8 cellular contexts compared by ENCODE assay signal in the genomic region with DNA sequence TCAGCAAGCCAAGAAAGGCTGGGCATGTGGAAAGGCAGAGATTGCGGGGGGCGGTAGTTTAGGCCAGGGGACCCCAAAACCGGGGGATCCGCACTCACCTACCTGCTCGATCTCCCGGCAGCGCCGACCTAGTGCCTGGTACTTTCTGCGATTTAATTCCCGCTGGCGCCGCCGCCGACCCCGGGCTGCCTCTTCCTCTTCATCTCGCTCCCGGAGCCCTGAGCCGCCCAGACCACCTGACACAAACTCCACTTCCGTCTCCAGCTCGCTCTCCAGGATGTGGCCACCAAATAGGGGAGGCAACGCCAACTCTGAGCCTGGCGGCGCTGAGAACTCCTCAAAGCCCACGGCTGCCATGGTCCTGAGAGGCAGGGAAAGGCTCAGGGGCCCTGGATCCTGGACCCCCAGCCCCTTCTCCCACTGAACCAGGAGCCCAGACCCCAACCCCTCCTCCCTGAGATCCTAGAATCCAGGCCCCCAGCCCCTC. TPM values are rescaled to one million over a fixed set of nuclear protein-coding genes. Genes with fewer than 3 reads are reported as not detected.
A peak's percentile ranks its signal among the peaks of the same experiment; 100 is the strongest.
DNase-seq lines count a peak whose midpoint lies in the region.

No MANE protein-coding gene starts in this region.

- no peaks in the 10 kb centered on the region for H3K9me3 Mint-ChIP-seq in activated CD4-positive, alpha-beta T cell treated with anti-CD3 and anti-CD28 coated beads, Interleukin-2, amount 10 ng/mL, durations not matched to agents 24 days and 14 days

- peaks cover 24% of the 10 kb centered on the region for H3K4me1 Mint-ChIP-seq in activated CD4-positive, alpha-beta T cell treated with anti-CD3 and anti-CD28 coated beads, Interleukin-2, amount 10 ng/mL, durations not matched to agents 24 days and 14 days

- DNase-seq in Daoy (ENCODE audit: low read depth) (peak; percentile 78), mesendoderm (no peak), cortex of kidney (lab: John Stamatoyannopoulos, UW) (no peak), retina (no peak)
- peak; percentile 90 for DNase-seq in activated CD4-positive, alpha-beta T cell treated with anti-CD3 and anti-CD28 coated beads, Interleukin-2, amount 10 ng/mL, durations not matched to agents 24 days and 14 days
- peak; percentile 21 for DNase-seq in effector CD8-positive, alpha-beta T cell (lab: John Stamatoyannopoulos, UW)

- H3K79me1 ChIP-seq in mesendoderm (ENCODE audit: low read length): peaks cover 10% of the 10 kb centered on the region

- no peak overlapping the region for H3K23ac ChIP-seq in mesendoderm (ENCODE audit: low read length)

- no peak overlapping the region for H2BK120ac ChIP-seq in mesendoderm (ENCODE audit: low read depth, low read length)

- H3K9ac ChIP-seq in mesendoderm (ENCODE audit: low read length): peak overlapping the region; percentile 87
- peak overlapping the region in 4 of 5 donors; percentile 91 to 98 (median 94) for H3K9ac ChIP-seq in subcutaneous abdominal adipose tissue (ENCODE audit: low read length in 5 of 5)

- H3K9me3 ChIP-seq in KOPT-K1 (ENCODE audit: insufficient read depth, low read length, poor library complexity, severe bottlenecking) (no peaks in the 10 kb centered on the region), subcutaneous abdominal adipose tissue (ENCODE audit: control insufficient read depth in 5 of 5, low read length in 5 of 5) (no peaks in the 10 kb centered on the region)

- H3K27ac ChIP-seq in KOPT-K1 (ENCODE audit: low read depth, low read length, poor library complexity, severe bottlenecking): peak overlapping the region; percentile 86
- no peak overlapping the region for H3K27ac ChIP-seq in mesendoderm (ENCODE audit: low read depth, low read length)
- no peak overlapping the region for H3K27ac ChIP-seq in subcutaneous abdominal adipose tissue (ENCODE audit: low read depth, low read length)

- peaks cover 8% of the 10 kb centered on the region for H3K79me2 ChIP-seq in mesendoderm (ENCODE audit: control insufficient read depth, insufficient read depth, low read length)

- intact Hi-C loops in activated CD4-positive, alpha-beta T cell treated with anti-CD3 and anti-CD28 coated beads, Interleukin-2, amount 10 ng/mL, durations not matched to agents 24 days and 14 days (cut with micrococcal nuclease): no loop called here

- peaks cover 2% of the 10 kb centered on the region for H3K27me3 Mint-ChIP-seq in activated CD4-positive, alpha-beta T cell treated with anti-CD3 and anti-CD28 coated beads, Interleukin-2, amount 10 ng/mL, durations not matched to agents 24 days and 14 days

- no CpG with 5 or more reads among the region's 24 CpGs for WGBS in mesendoderm (ENCODE audit: extremely low coverage, insufficient coverage, low lambda C conversion rate)

- peak overlapping the region; percentile 82 for H3K4me2 ChIP-seq in mesendoderm (ENCODE audit: low read length)

- H2AK5ac ChIP-seq in mesendoderm (ENCODE audit: low read length): no peak overlapping the region

- H3K4me1 ChIP-seq in mesendoderm (ENCODE audit: control insufficient read depth, low read depth, low read length) (no peaks in the 10 kb centered on the region), subcutaneous abdominal adipose tissue (ENCODE audit: control insufficient read depth in 5 of 5, insufficient read depth in 5 of 5, low read length in 5 of 5) (peaks cover 0 to 28% (median 24%) of the 10 kb centered on the region in 5 donors)

- H3K27me3 ChIP-seq in mesendoderm (ENCODE audit: insufficient read depth, low read length, poor library complexity): no peaks in the 10 kb centered on the region
- H3K27me3 ChIP-seq in subcutaneous abdominal adipose tissue (ENCODE audit: control insufficient read depth in 5 of 5, insufficient read depth in 4 of 5, low read length in 5 of 5): no peaks in the 10 kb centered on the region

- peaks cover 53% of the 10 kb centered on the region for H3K36me3 ChIP-seq in KOPT-K1 (ENCODE audit: insufficient read depth, low read length)
- H3K36me3 ChIP-seq in mesendoderm (ENCODE audit: control insufficient read depth, insufficient read depth, low read length): peaks cover 3% of the 10 kb centered on the region
- H3K36me3 ChIP-seq in subcutaneous abdominal adipose tissue (ENCODE audit: control insufficient read depth in 5 of 5, insufficient read depth in 5 of 5, low read length in 5 of 5): peaks cover 3 to 33% (median 26%) of the 10 kb centered on the region in 5 donors

- H2BK15ac ChIP-seq in mesendoderm (replicated peaks; ENCODE audit: low read depth): no peak overlapping the region

- H2BK5ac ChIP-seq in mesendoderm (ENCODE audit: low read length): no peak overlapping the region

- peak overlapping the region; percentile 90 for H3K56ac ChIP-seq in mesendoderm (ENCODE audit: low read length)

- peak overlapping the region; percentile 89 for H3K4me3 Mint-ChIP-seq in activated CD4-positive, alpha-beta T cell treated with anti-CD3 and anti-CD28 coated beads, Interleukin-2, amount 10 ng/mL, durations not matched to agents 24 days and 14 days

- peak overlapping the region; percentile 87 for H3K27ac Mint-ChIP-seq in activated CD4-positive, alpha-beta T cell treated with anti-CD3 and anti-CD28 coated beads, Interleukin-2, amount 10 ng/mL, durations not matched to agents 24 days and 14 days

- peaks cover 33% of the 10 kb centered on the region for H3K36me3 Mint-ChIP-seq in activated CD4-positive, alpha-beta T cell treated with anti-CD3 and anti-CD28 coated beads, Interleukin-2, amount 10 ng/mL, durations not matched to agents 24 days and 14 days (ENCODE audit: low read depth)

- peak overlapping the region; percentile 61 for H3K4me3 ChIP-seq in mesendoderm (ENCODE audit: low read length)
- peak overlapping the region; percentile 85 to 99 (median 86) for H3K4me3 ChIP-seq in subcutaneous abdominal adipose tissue (ENCODE audit: low read depth in 1 of 5, low read length in 5 of 5)

- H4K5ac ChIP-seq in mesendoderm (ENCODE audit: low read length): no peak overlapping the region

- peak overlapping the region; percentile 39 for H3K4ac ChIP-seq in mesendoderm (ENCODE audit: low read depth, low read length)

- H4K8ac ChIP-seq in mesendoderm (ENCODE audit: low read depth, low read length): no peak overlapping the region

- no peak overlapping the region for H3K18ac ChIP-seq in mesendoderm (ENCODE audit: low read length)

RNA-seq across cellular contexts. Expression of a gene that starts 1.1 kb away (rescaled TPM):
- 60.2 and 101 TPM in 2 replicates for total RNA-seq in Daoy (2014; rRNA removed; shearing (Covaris generic))
- total RNA-seq in activated CD4-positive, alpha-beta T cell treated with anti-CD3 and anti-CD28 coated beads, Interleukin-2, amount 10 ng/mL, durations not matched to agents 24 days and 14 days: 31.0 and 33.7 TPM in 2 replicates
- 11.1 TPM for polyA plus RNA-seq in mesendoderm (2013, experiment 1 of 2)
- polyA plus RNA-seq in mesendoderm (2013, experiment 2 of 2): 10.4 TPM

RNA-seq across cellular contexts. Expression of a gene that starts 1.2 kb away (rescaled TPM):
- total RNA-seq in Daoy (2014; rRNA removed; shearing (Covaris generic)): 78.8 and 92.3 TPM in 2 replicates
- total RNA-seq in activated CD4-positive, alpha-beta T cell treated with anti-CD3 and anti-CD28 coated beads, Interleukin-2, amount 10 ng/mL, durations not matched to agents 24 days and 14 days: 110 and 115 TPM in 2 replicates
- 85.5 TPM for polyA plus RNA-seq in mesendoderm (2013, experiment 1 of 2)
- polyA plus RNA-seq in mesendoderm (2013, experiment 2 of 2): 87.1 TPM

RNA-seq across cellular contexts. Expression of a gene that starts 11.7 kb away (rescaled TPM):
- total RNA-seq in Daoy (2014; rRNA removed; shearing (Covaris generic)): 17.4 and 34.1 TPM in 2 replicates
- total RNA-seq in activated CD4-positive, alpha-beta T cell treated with anti-CD3 and anti-CD28 coated beads, Interleukin-2, amount 10 ng/mL, durations not matched to agents 24 days and 14 days: 105 and 131 TPM in 2 replicates
- polyA plus RNA-seq in mesendoderm (2013, experiment 1 of 2): 649 TPM
- polyA plus RNA-seq in mesendoderm (2013, experiment 2 of 2): 630 TPM

RNA-seq across cellular contexts. Expression of a gene that starts 13.8 kb away (rescaled TPM):
- 0.27 and 0.74 TPM in 2 replicates for total RNA-seq in Daoy (2014; rRNA removed; shearing (Covaris generic))
- 0.17 and 0.26 TPM in 2 replicates for total RNA-seq in activated CD4-positive, alpha-beta T cell treated with anti-CD3 and anti-CD28 coated beads, Interleukin-2, amount 10 ng/mL, durations not matched to agents 24 days and 14 days
- 0.29 TPM for polyA plus RNA-seq in mesendoderm (2013, experiment 1 of 2)
- 0.28 TPM for polyA plus RNA-seq in mesendoderm (2013, experiment 2 of 2)

RNA-seq across cellular contexts. Expression of a gene that starts 23.2 kb away (rescaled TPM):
- 10.9 and 14.0 TPM in 2 replicates for total RNA-seq in Daoy (2014; rRNA removed; shearing (Covaris generic))
- total RNA-seq in activated CD4-positive, alpha-beta T cell treated with anti-CD3 and anti-CD28 coated beads, Interleukin-2, amount 10 ng/mL, durations not matched to agents 24 days and 14 days: 64.5 and 73.4 TPM in 2 replicates
- 73.6 TPM for polyA plus RNA-seq in mesendoderm (2013, experiment 1 of 2)
- polyA plus RNA-seq in mesendoderm (2013, experiment 2 of 2): 72.8 TPM

Comparison
In these comparisons a context has a peak if more than half of its experiments do, and no peak if none do; other contexts are left out.
1. DNase-seq: peak in Daoy (single experiment), activated CD4-positive, alpha-beta T cell treated with anti-CD3 and anti-CD28 coated beads, Interleukin-2, amount 10 ng/mL, durations not matched to agents 24 days and 14 days (single experiment) and effector CD8-positive, alpha-beta T cell (single experiment); none in mesendoderm (single experiment), cortex of kidney (single experiment) and retina (single experiment).